ENCODE assay signal across 1 cellular context in the genomic region with DNA sequence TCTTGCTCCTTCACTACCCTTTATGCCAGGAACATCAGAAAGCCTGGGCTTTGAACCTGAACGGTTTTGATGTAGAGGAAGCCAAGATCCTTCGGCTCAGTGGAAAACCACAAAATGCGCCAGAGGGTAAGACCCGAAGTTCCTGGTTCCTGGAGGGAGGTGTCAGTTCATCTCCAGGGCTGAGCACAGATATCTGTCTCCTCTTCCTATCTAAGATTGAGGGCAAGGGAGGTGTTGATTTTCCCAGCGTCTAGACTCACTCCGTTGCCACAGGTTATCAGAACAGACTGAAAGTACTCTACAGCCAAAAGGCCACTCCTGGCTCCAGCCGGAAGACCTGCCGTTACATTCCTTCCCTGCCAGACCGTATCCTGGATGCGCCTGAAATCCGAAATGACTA.
TF ChIP-seq lines count a peak whose summit lies in the region.

No MANE protein-coding gene starts in this region.

TF ChIP-seq in IMR-90, 13 proteins besides CTCF, POLR2A, EP300 and RAD21:
- TF ChIP-seq USF2 (IDR thresholded peaks at IDR 0.05; ENCODE audit: low read depth, low read length) = no peak
- TF ChIP-seq SMC3 (IDR thresholded peaks at IDR 0.05; ENCODE audit: low read depth, low read length) = no peak
- TF ChIP-seq CEBPB (IDR thresholded peaks at IDR 0.05; ENCODE audit: low read depth, low read length) = no peak
- TF ChIP-seq CHD1 (IDR thresholded peaks at IDR 0.05; ENCODE audit: low read depth, low read length) = no peak
- no peak for TF ChIP-seq MXI1 (IDR thresholded peaks at IDR 0.05; ENCODE audit: borderline replicate concordance, low read depth, low read length)
